In genomic region chr2:120243211-120243610, GRCh38 we compare ENCODE assay signal across 1 cellular context.
A peak's percentile ranks its signal among the peaks of the same experiment; 100 is the strongest.
TF ChIP-seq lines count a peak whose summit lies in the region.

No MANE protein-coding gene starts in this region.

TF ChIP-seq in GM12878, 131 proteins besides CTCF, POLR2A, EP300 and RAD21:
- TF ChIP-seq ZBTB11 (CRISPR knock-in tag; IDR thresholded peaks at IDR 0.05) (no peak), SPI1 (IDR thresholded peaks at IDR 0.05; ENCODE audit: borderline replicate concordance, insufficient read depth, low read depth, low read length) (0 out of 2 replicates have a peak, but pooled peaks have one; percentile 17)
